Comparison of ENCODE assay signal across 1 cellular context in genomic region chr1:21439721-21440629, GRCh38.
TF ChIP-seq lines count a peak whose summit lies in the region.

TSS of gene NBPF3 (plus strand) at chr1:21440137. CDS start at chr1:21445087, 4,950 bp downstream.

TF ChIP-seq in HepG2, 621 proteins besides CTCF, POLR2A, EP300 and RAD21 (continued from another document):
- TF ChIP-seq ZNF362 (CRISPR knock-in tag; IDR thresholded peaks at IDR 0.05; ENCODE audit: borderline replicate concordance) (peak; percentile 17; the same call in 1 of the 2 replicates), ZNF281 (CRISPR knock-in tag; IDR thresholded peaks at IDR 0.05; ENCODE audit: borderline replicate concordance) (no peak), ZNF781 (CRISPR knock-in tag; IDR thresholded peaks at IDR 0.05; ENCODE audit: borderline replicate concordance, not compliant biosample characterization) (peak; percentile 60), ZNF230 (CRISPR knock-in tag; IDR thresholded peaks at IDR 0.05) (0 out of 2 replicates have a peak, but pooled peaks have one; percentile 49), ZNF317 (CRISPR knock-in tag; IDR thresholded peaks at IDR 0.05) (peak; percentile 62; the same call in 1 of the 2 replicates), PHF20 (CRISPR knock-in tag; IDR thresholded peaks at IDR 0.05) (0 out of 2 replicates have a peak, but pooled peaks have one; percentile 50), SNAPC2 (CRISPR knock-in tag; IDR thresholded peaks at IDR 0.05) (no peak), BATF2 (CRISPR knock-in tag; IDR thresholded peaks at IDR 0.05) (no peak), ARNTL (CRISPR knock-in tag; IDR thresholded peaks at IDR 0.05) (0 out of 2 replicates have a peak, but pooled peaks have one; percentile 38), ZNF776 (CRISPR knock-in tag; IDR thresholded peaks at IDR 0.05) (peak; percentile 86; the same call in 1 of the 2 replicates), HOXA3 (CRISPR knock-in tag; IDR thresholded peaks at IDR 0.05) (peak; percentile 40; the same call in 1 of the 2 replicates), KLF6 (CRISPR knock-in tag; IDR thresholded peaks at IDR 0.05) (0 out of 2 replicates have a peak, but pooled peaks have one; percentile 21), HBP1 (CRISPR knock-in tag; IDR thresholded peaks at IDR 0.05; ENCODE audit: low read depth) (no peak), SOX13 (IDR thresholded peaks at IDR 0.05) (no peak), SOX13 (CRISPR knock-in tag; conservative IDR thresholded peaks at IDR 0.05 in 1 of 2, IDR thresholded peaks at IDR 0.05 in 1 of 2) (0 out of 4 replicates have a peak, but pooled peaks of 1 of the 2 experiments have one; percentile 9), ZNF335 (CRISPR knock-in tag; IDR thresholded peaks at IDR 0.05) (no peak), ZNF543 (CRISPR knock-in tag; IDR thresholded peaks at IDR 0.05) (peak; percentile 74; the same call in 1 of the 2 replicates), NFAT5 (CRISPR knock-in tag; IDR thresholded peaks at IDR 0.05) (0 out of 2 replicates have a peak, but pooled peaks have one; percentile 39), ZNF260 (CRISPR knock-in tag; IDR thresholded peaks at IDR 0.05; ENCODE audit: borderline replicate concordance, low read depth) (no peak), ZNF142 (CRISPR knock-in tag; IDR thresholded peaks at IDR 0.05) (peak; percentile 93), PAF1 (CRISPR knock-in tag; IDR thresholded peaks at IDR 0.05) (no peak), ZNF17 (CRISPR knock-in tag; IDR thresholded peaks at IDR 0.05) (no peak)
TF ChIP-seq in HepG2: peak in this region for 128.
